8 cellular contexts compared by ENCODE assay signal in genomic region chr12:27524489-27524835, GRCh38. TPM values are rescaled to one million over a fixed set of nuclear protein-coding genes. Genes with fewer than 3 reads are reported as not detected.
DNase-seq lines count a peak whose midpoint lies in the region; ATAC-seq, FAIRE-seq and TF ChIP-seq lines count a peak whose summit lies in the region.

No MANE protein-coding gene starts in this region.

- FAIRE-seq in small intestine (lab: Jason Lieb, UNC), result no peak

- DNase-seq in SJCRH30 (no peak), fibroblast of villous mesenchyme (ENCODE audit: low read depth) (no peak), small intestine (no peak), NCI-H1048 (lab: John Stamatoyannopoulos, UW) (no peak), NCI-H2029 treated with DMSO at 0.1 percent for 48 hours (lab: John Stamatoyannopoulos, UW) (no peak), GM20000 (ENCODE audit: low spot score) (no peak)

- ATAC-seq in GM21447 (IDR thresholded peaks at IDR 0.05; ENCODE audit: unreplicated experiment) (peak; percentile 8), GM21515 (IDR thresholded peaks at IDR 0.05; ENCODE audit: unreplicated experiment) (no peak)

- H3K27me3 ChIP-seq in SJCRH30 (no peaks in the 10 kb centered on the region), small intestine (ENCODE audit: control insufficient read depth in 2 of 2, insufficient read depth in 2 of 2, low read length in 2 of 2) (no peaks in the 10 kb centered on the region)

- peak overlapping the region; percentile 81 for H3K4me3 ChIP-seq in SJCRH30
- peak overlapping the region; percentile 91 for H3K4me3 ChIP-seq in fibroblast of villous mesenchyme (ENCODE audit: low read depth, low read length)
- peak overlapping the region; percentile 55 to 63 for H3K4me3 ChIP-seq in small intestine (ENCODE audit: low read depth in 1 of 2, low read length in 2 of 2)

- TF ChIP-seq CTCF in fibroblast of villous mesenchyme (IDR thresholded peaks at IDR 0.05; ENCODE audit: insufficient read depth, low read depth, low read length), result no peak
- TF ChIP-seq CTCF in GM20000 (IDR thresholded peaks at IDR 0.05; ENCODE audit: extremely low read depth, missing control alignments), result no peak

- H3K9me3 ChIP-seq in SJCRH30 (replicated peaks), result no peaks in the 10 kb centered on the region
- H3K9me3 ChIP-seq in small intestine (ENCODE audit: control insufficient read depth, low read depth), result no peaks in the 10 kb centered on the region

- H3K27ac ChIP-seq in SJCRH30 (peak overlapping the region; percentile 91), small intestine (ENCODE audit: low read depth in 1 of 2, low read length in 1 of 2) (peak overlapping the region; percentile 78 to 92)

- H3K4me1 ChIP-seq in SJCRH30 (peaks cover 17% of the 10 kb centered on the region), small intestine (ENCODE audit: control insufficient read depth in 2 of 2, insufficient read depth in 1 of 2, low read depth in 1 of 2, low read length in 1 of 2) (no peaks in the 10 kb centered on the region)

- 0 to 1% (median 1%) methylated on average over 8 of the region's 8 CpGs for WGBS in small intestine, 3 donors

- H3K36me3 ChIP-seq in SJCRH30 (no peaks in the 10 kb centered on the region), small intestine (ENCODE audit: control insufficient read depth in 2 of 2, insufficient read depth in 2 of 2, low read length in 2 of 2) (no peaks in the 10 kb centered on the region)

RNA-seq across cellular contexts. Expression of gene PPFIBP1, which starts 0.5 kb away (rescaled TPM):
- total RNA-seq in SJCRH30 (2014; rRNA removed; shearing (Covaris generic)), result 51.9 and 53.5 TPM in 2 replicates
- 69.1 and 71.2 TPM in 2 replicates for total RNA-seq in fibroblast of villous mesenchyme
- polyA plus RNA-seq in small intestine, result 10 to 100 TPM in 1 of 3 donors, 1 to 10 TPM in 2; 4.9 to 16.1 (median 9.2) TPM
